16 cellular contexts compared by ENCODE assay signal in genomic region chr10:42691361-42692120, GRCh38. TPM values are rescaled to one million over a fixed set of nuclear protein-coding genes. Genes with fewer than 3 reads are reported as not detected.
DNase-seq lines count a peak whose midpoint lies in the region; ATAC-seq and TF ChIP-seq lines count a peak whose summit lies in the region.
"Had no signal": no experiment of that assay in that cellular context is flagged by ENCODE, and none has a peak within 500 bp of the region (broad histone marks: within the 10 kb centered on the region; RNA-seq: fewer than 3 reads in every experiment).

No MANE protein-coding gene starts in this region.

- H3K4me3 Mint-ChIP-seq in GM23338 = no peak overlapping the region
- H3K4me3 Mint-ChIP-seq: activated CD4-positive, alpha-beta memory T cell treated with anti-CD3 and anti-CD28 coated beads, Interleukin-2, amount 10 ng/mL, durations not matched to agents 7 days and 5 days had no signal

- no peak overlapping the region for H3K9ac ChIP-seq in GM23248

- peak; percentile 0 for DNase-seq in GM23338 (ENCODE audit: low spot score)
- DNase-seq in NCI-H1694 treated with DMSO at 0.1 percent for 48 hours (lab: John Stamatoyannopoulos, UW) = peak; percentile 86
- peak; percentile 91 for DNase-seq in NCI-H748 treated with DMSO at 0.1 percent for 48 hours (lab: John Stamatoyannopoulos, UW)
- DNase-seq in iPS-NIHi11 (ENCODE audit: low spot score) = peak; percentile 11
- DNase-seq in central memory CD4-positive, alpha-beta T cell = no peak
- no peak for DNase-seq in GM23248
- DNase-seq: activated CD4-positive, alpha-beta memory T cell treated with anti-CD3 and anti-CD28 coated beads, Interleukin-2, amount 10 ng/mL, durations not matched to agents 7 days and 5 days; activated effector memory CD4-positive, alpha-beta T cell treated with Interleukin-2 at 50 U/mL for 16 hours; dermis blood vessel endothelial cell; KG1; left ventricle myocardium superior; psoas muscle; T-helper 9 cell had no signal

- no peaks in the 10 kb centered on the region for H3K9me3 ChIP-seq in GM23248 (ENCODE audit: low read depth)
- H3K9me3 ChIP-seq: psoas muscle, tibial nerve had no signal

- in situ Hi-C loops in GM23248 (cut with MboI) = no loop called here

- no peaks in the 10 kb centered on the region for H3K4me1 ChIP-seq in GM23338 (ENCODE audit: insufficient read depth)
- H3K4me1 ChIP-seq in GM23248 (ENCODE audit: insufficient read depth) = no peaks in the 10 kb centered on the region
- H3K4me1 ChIP-seq: psoas muscle, tibial nerve had no signal

- peaks cover 4% of the 10 kb centered on the region for H3K27me3 Mint-ChIP-seq in GM23338 (ENCODE audit: insufficient read depth, low read depth, poor library complexity)
- H3K27me3 Mint-ChIP-seq: activated CD4-positive, alpha-beta memory T cell treated with anti-CD3 and anti-CD28 coated beads, Interleukin-2, amount 10 ng/mL, durations not matched to agents 7 days and 5 days had no signal

- ATAC-seq in GM23338 (no peak), HG03469 (IDR thresholded peaks at IDR 0.05; ENCODE audit: unreplicated experiment) (no peak), GM21825 (IDR thresholded peaks at IDR 0.05; ENCODE audit: unreplicated experiment) (no peak)
- ATAC-seq: left ventricle myocardium superior, psoas muscle had no signal

- no peak overlapping the region for H3K27ac Mint-ChIP-seq in GM23338
- H3K27ac Mint-ChIP-seq: activated CD4-positive, alpha-beta memory T cell treated with anti-CD3 and anti-CD28 coated beads, Interleukin-2, amount 10 ng/mL, durations not matched to agents 7 days and 5 days had no signal

- peaks cover 4% of the 10 kb centered on the region; the same call in 2 of the 3 replicates for H3K36me3 Mint-ChIP-seq in GM23338 (ENCODE audit: low read depth)

- H3K4me2 ChIP-seq in GM23338 (no peak overlapping the region), GM23248 (ENCODE audit: unreplicated experiment) (no peak overlapping the region)

- no peak for TF ChIP-seq CTCF in GM23338 (conservative IDR thresholded peaks at IDR 0.05; ENCODE audit: low read depth in 2 of 2)

- H3F3A ChIP-seq in GM23338 (replicated peaks; ENCODE audit: low read depth) (no peaks in the 10 kb centered on the region), GM23248 (ENCODE audit: insufficient read depth) (no peaks in the 10 kb centered on the region)

- H3K79me2 ChIP-seq in GM23338 (replicated peaks; ENCODE audit: insufficient read depth) = no peaks in the 10 kb centered on the region
- no peaks in the 10 kb centered on the region for H3K79me2 ChIP-seq in GM23248 (ENCODE audit: insufficient read depth)

- no peaks in the 10 kb centered on the region for H3K4me1 Mint-ChIP-seq in GM23338
- H3K4me1 Mint-ChIP-seq: activated CD4-positive, alpha-beta memory T cell treated with anti-CD3 and anti-CD28 coated beads, Interleukin-2, amount 10 ng/mL, durations not matched to agents 7 days and 5 days had no signal

- no peak overlapping the region for H3K27ac ChIP-seq in GM23338 (ENCODE audit: low read depth)
- no peak overlapping the region for H3K27ac ChIP-seq in GM23248
- H3K27ac ChIP-seq: psoas muscle, tibial nerve had no signal

- H2AFZ ChIP-seq in GM23338 (no peak overlapping the region), GM23248 (no peak overlapping the region)

- WGBS in GM23248 (ENCODE audit: low coverage in 1 of 2, low lambda C conversion rate in 2 of 2, missing lambda C conversion rate in 2 of 2), 2 experiments = 65% methylated on average over 25 of the region's 25 CpGs

- H3K4me3 ChIP-seq in GM23338 (no peak overlapping the region), GM23248 (no peak overlapping the region)
- H3K4me3 ChIP-seq: psoas muscle, tibial nerve had no signal

- H4K20me1 ChIP-seq in GM23338 (replicated peaks; ENCODE audit: insufficient read depth) (no peaks in the 10 kb centered on the region), GM23248 (ENCODE audit: insufficient read depth) (no peaks in the 10 kb centered on the region)

- H3K27me3 ChIP-seq in GM23338 (ENCODE audit: insufficient read depth) (no peaks in the 10 kb centered on the region), GM23248 (replicated peaks; ENCODE audit: insufficient read depth) (no peaks in the 10 kb centered on the region; the same call in 1 of the 2 replicates)
- H3K27me3 ChIP-seq: tibial nerve had no signal

- H3K36me3 ChIP-seq in GM23338 (ENCODE audit: insufficient read depth) (no peaks in the 10 kb centered on the region), GM23248 (ENCODE audit: low read depth) (no peaks in the 10 kb centered on the region)
- H3K36me3 ChIP-seq: tibial nerve had no signal

- H3K9me3 Mint-ChIP-seq in GM23338 = peaks cover 78% of the 10 kb centered on the region

- H3K9me2 ChIP-seq in GM23338 (ENCODE audit: insufficient read depth) (no peaks in the 10 kb centered on the region), GM23248 (ENCODE audit: insufficient read depth) (no peaks in the 10 kb centered on the region)

TF ChIP-seq in GM23338, 12 proteins besides CTCF, POLR2A, EP300 and RAD21 (continues in another document):
- TF ChIP-seq EZH2 (IDR thresholded peaks at IDR 0.05; ENCODE audit: low read depth, unreplicated experiment) (no peak), ZNF331 (CRISPR knock-in tag; IDR thresholded peaks at IDR 0.05; ENCODE audit: low read depth) (no peak), ZNF462 (CRISPR knock-in tag; IDR thresholded peaks at IDR 0.05) (no peak), STAT1 (IDR thresholded peaks at IDR 0.05; ENCODE audit: unreplicated experiment) (no peak), NANOG (IDR thresholded peaks at IDR 0.05; ENCODE audit: borderline replicate concordance) (no peak)

RNA-seq across cellular contexts. Expression of gene ZNF33B, which starts 53.2 kb away (rescaled TPM):
- 16.7 and 17.2 TPM in 2 replicates for total RNA-seq in GM23338 (2014; rRNA removed; shearing (Covaris generic))
- polyA plus RNA-seq in GM23338 (2016; fragmentation: Nextera tagmentation; extraction: Ambion mirVana) (8.0 and 14.4 TPM in 2 replicates), GM23248 (2016; fragmentation: Nextera tagmentation; extraction: Ambion mirVana) (2.3 and 2.5 TPM in 2 replicates)
- 1.9 and 3.2 TPM in 2 replicates for total RNA-seq in GM23248 (2014; rRNA removed; shearing (Covaris generic))

Comparison
In these comparisons a context has a peak if more than half of its experiments do, and no peak if none do; other contexts are left out.
1. DNase-seq: peak in GM23338 (single experiment), NCI-H1694 treated with DMSO at 0.1 percent for 48 hours (single experiment), NCI-H748 treated with DMSO at 0.1 percent for 48 hours (single experiment) and iPS-NIHi11 (single experiment); none in central memory CD4-positive, alpha-beta T cell (single experiment) and GM23248 (single experiment).